In the genomic region with DNA sequence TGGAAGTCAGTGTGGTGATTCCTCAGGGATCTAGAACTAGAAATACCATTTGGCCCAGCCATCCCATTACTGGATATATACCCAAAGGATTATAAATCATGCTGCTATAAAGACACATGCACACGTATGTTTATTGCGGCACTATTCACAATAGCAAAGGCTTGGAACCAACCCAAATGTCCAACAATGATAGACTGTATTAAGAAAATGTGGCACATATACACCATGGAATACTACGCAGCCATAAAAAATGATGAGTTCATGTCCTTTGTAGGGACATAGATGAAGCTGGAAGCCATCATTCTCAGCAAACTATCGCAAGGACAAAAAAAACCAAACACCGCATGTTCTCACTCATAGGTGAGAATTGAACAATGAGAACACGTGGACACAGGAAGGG, we compare ENCODE assay signal across 2 cellular contexts.
TF ChIP-seq lines count a peak whose summit lies in the region.

No MANE protein-coding gene starts in this region.

TF ChIP-seq in HEK293, 187 proteins besides CTCF, POLR2A, EP300 and RAD21:
- TF ChIP-seq ZNF146 (tag by site-specific recombination; IDR thresholded peaks at IDR 0.05): peak; percentile 73
TF ChIP-seq in HEK293: peak in this region for 1; not testable (repeated sequence) for 186.

TF ChIP-seq in K562, 482 proteins besides CTCF, POLR2A, EP300 and RAD21:
- TF ChIP-seq BCOR (IDR thresholded peaks at IDR 0.05): peak; percentile 53; the same call in 1 of the 2 replicates
- peak in 1 of 2 experiments; percentile 13; a peak in 1 of 4 replicates for TF ChIP-seq KDM1A (IDR thresholded peaks at IDR 0.05)
TF ChIP-seq in K562: peak in this region for 2; not testable (repeated sequence) for 480.
